Comparison of ENCODE assay signal across 16 cellular contexts in the genomic region with DNA sequence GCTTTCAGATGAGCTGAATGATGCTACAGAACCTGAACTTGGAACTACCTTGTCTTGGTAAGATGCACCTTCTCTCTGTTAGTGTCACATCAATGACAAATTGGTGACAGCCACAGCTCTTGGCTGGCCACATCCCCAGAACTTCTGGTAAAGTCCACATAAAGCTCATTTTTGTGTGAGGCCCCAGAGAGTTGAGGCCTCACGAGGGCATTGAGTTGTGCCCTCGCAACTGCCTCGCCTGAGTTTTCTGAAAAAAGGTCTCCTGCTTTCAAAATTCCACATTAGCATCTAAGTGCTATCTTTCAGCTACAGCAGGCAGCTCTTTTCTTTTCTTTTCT. TPM values are rescaled to one million over a fixed set of nuclear protein-coding genes. Genes with fewer than 3 reads are reported as not detected.
DNase-seq lines count a peak whose midpoint lies in the region; ATAC-seq, FAIRE-seq and TF ChIP-seq lines count a peak whose summit lies in the region.
"Had no signal": no experiment of that assay in that cellular context is flagged by ENCODE, and none has a peak within 500 bp of the region (broad histone marks: within the 10 kb centered on the region; RNA-seq: fewer than 3 reads in every experiment).

No MANE protein-coding gene starts in this region.

- TF ChIP-seq CTCF in GM23338 (conservative IDR thresholded peaks at IDR 0.05; ENCODE audit: low read depth in 2 of 2) (no peak), KMS-11 (conservative IDR thresholded peaks at IDR 0.05; ENCODE audit: low read depth, low read length) (no peak), HepG2 (CRISPR knock-in tag; IDR thresholded peaks at IDR 0.05) (no peak)

- TF ChIP-seq POLR2A in HepG2 (IDR thresholded peaks at IDR 0.05; ENCODE audit: insufficient read depth in 1 of 2, low read depth in 2 of 2, low read length in 2 of 2) = no peak

- BruUV-seq in HepG2 (replicated peaks; lab: Mats Ljungman, UMichigan) = no TSS peak

- WGBS in HepG2 (ENCODE audit: low lambda C conversion rate) = 39% methylated on average over 3 of the region's 3 CpGs

- no peaks in the 10 kb centered on the region for H3K9me3 ChIP-seq in HepG2 (ENCODE audit: low read length)
- H3K9me3 ChIP-seq: vagina had no signal

- CTCF ChIA-PET in HepG2 (lab: Yijun Ruan, JAX; ENCODE audit: low intra/inter-chr PET ratio, low total read pairs) = no interaction called here

- TF ChIP-seq RAD21 in HepG2 (CRISPR knock-in tag; IDR thresholded peaks at IDR 0.05) = no peak

- H3K4me3 Mint-ChIP-seq in activated T-cell treated with anti-CD3 and anti-CD28 coated beads, Interleukin-2, amount 50 U/mL, for 24 hours = no peak overlapping the region
- H3K4me3 Mint-ChIP-seq in GM23338 = no peak overlapping the region
- no peak overlapping the region for H3K4me3 Mint-ChIP-seq in stimulated activated memory B cell treated with anti-CD40 and anti-IgM and Interleukin-4, amounts not matched to agents 10 μg/mL and 1 μg/mL and 100 μg/mL, for 72 hours

- H3K9me3 Mint-ChIP-seq in activated T-cell treated with anti-CD3 and anti-CD28 coated beads, Interleukin-2, amount 50 U/mL, for 24 hours = peaks cover 8% of the 10 kb centered on the region
- peaks cover 14% of the 10 kb centered on the region for H3K9me3 Mint-ChIP-seq in GM23338
- H3K9me3 Mint-ChIP-seq in stimulated activated memory B cell treated with anti-CD40 and anti-IgM and Interleukin-4, amounts not matched to agents 10 μg/mL and 1 μg/mL and 100 μg/mL, for 72 hours = peaks cover 4% of the 10 kb centered on the region

- H3K27ac ChIP-seq in GM23338 (ENCODE audit: low read depth) = no peak overlapping the region
- H3K27ac ChIP-seq in KMS-11 = peak overlapping the region; percentile 99
- no peak overlapping the region for H3K27ac ChIP-seq in HepG2 (ENCODE audit: extremely low read length, insufficient read depth, low read length)
- H3K27ac ChIP-seq: vagina had no signal

- H3K36me3 ChIP-seq in GM23338 (ENCODE audit: insufficient read depth) (no peaks in the 10 kb centered on the region), KMS-11 (ENCODE audit: insufficient read depth) (no peaks in the 10 kb centered on the region), HepG2 (replicated peaks in 1 of 2; ENCODE audit: control insufficient read depth in 1 of 2, insufficient read depth in 2 of 2, low read length in 2 of 2) (no peaks in the 10 kb centered on the region)
- H3K36me3 ChIP-seq: vagina had no signal

- H3K27me3 ChIP-seq in GM23338 (ENCODE audit: insufficient read depth) (no peaks in the 10 kb centered on the region), KMS-11 (ENCODE audit: insufficient read depth, low read depth) (no peaks in the 10 kb centered on the region), HepG2 (ENCODE audit: control insufficient read depth in 1 of 2, insufficient read depth in 2 of 2, low read length in 2 of 2) (peaks cover 2 to 5% of the 10 kb centered on the region in 2 experiments; a peak in 1 of 5 replicates)
- H3K27me3 ChIP-seq: vagina had no signal

- no peak for TF ChIP-seq EP300 in HepG2 (IDR thresholded peaks at IDR 0.05; ENCODE audit: low read depth in 2 of 2, low read length in 2 of 2)
- no peak for TF ChIP-seq EP300 in HepG2 (CRISPR knock-in tag; IDR thresholded peaks at IDR 0.05; ENCODE audit: borderline replicate concordance)

- H4K20me1 ChIP-seq in GM23338 (replicated peaks; ENCODE audit: insufficient read depth) = no peaks in the 10 kb centered on the region
- H4K20me1 ChIP-seq in KMS-11 (ENCODE audit: insufficient read depth) = no peaks in the 10 kb centered on the region
- no peaks in the 10 kb centered on the region for H4K20me1 ChIP-seq in HepG2 (ENCODE audit: insufficient read depth, low read length)

- peaks cover 22% of the 10 kb centered on the region for H3K27me3 Mint-ChIP-seq in activated T-cell treated with anti-CD3 and anti-CD28 coated beads, Interleukin-2, amount 50 U/mL, for 24 hours
- H3K27me3 Mint-ChIP-seq in GM23338 (ENCODE audit: insufficient read depth, low read depth, poor library complexity) = peaks cover 2% of the 10 kb centered on the region
- peaks cover 32% of the 10 kb centered on the region for H3K27me3 Mint-ChIP-seq in stimulated activated memory B cell treated with anti-CD40 and anti-IgM and Interleukin-4, amounts not matched to agents 10 μg/mL and 1 μg/mL and 100 μg/mL, for 72 hours

- POLR2A ChIA-PET in HepG2 (lab: Yijun Ruan, JAX) = no interaction called here

- no peaks in the 10 kb centered on the region for H3F3A ChIP-seq in GM23338 (replicated peaks; ENCODE audit: low read depth)

- H3K4me1 ChIP-seq in GM23338 (ENCODE audit: insufficient read depth) = no peaks in the 10 kb centered on the region
- peaks cover 36% of the 10 kb centered on the region for H3K4me1 ChIP-seq in KMS-11 (ENCODE audit: low read depth, poor library complexity, severe bottlenecking)
- H3K4me1 ChIP-seq in HepG2 (ENCODE audit: insufficient read depth, low read length) = peaks cover 7% of the 10 kb centered on the region; the same call in 1 of the 2 replicates
- H3K4me1 ChIP-seq: vagina had no signal

- H3K4me3 ChIP-seq in GM23338 = no peak overlapping the region
- H3K4me3 ChIP-seq in KMS-11 (IDR thresholded peaks at IDR 0.05; ENCODE audit: insufficient read depth, low read depth, low read length) = no peak overlapping the region
- no peak overlapping the region for H3K4me3 ChIP-seq in HepG2 (replicated peaks in 1 of 3; ENCODE audit: insufficient read depth in 1 of 3, low read depth in 2 of 3, low read length in 3 of 3)
- H3K4me3 ChIP-seq: vagina had no signal

- H3K4me2 ChIP-seq in GM23338 (no peak overlapping the region), KMS-11 (peak overlapping the region; percentile 85), HepG2 (ENCODE audit: low read depth, low read length) (no peak overlapping the region)

- intact Hi-C loops in HepG2 (cut with micrococcal nuclease; ENCODE audit: unreplicated experiment) (no loop called here), cardiac septum (cut with DNase I) (no loop called here)

- H3K27ac Mint-ChIP-seq in activated T-cell treated with anti-CD3 and anti-CD28 coated beads, Interleukin-2, amount 50 U/mL, for 24 hours = peak overlapping the region; percentile 18
- H3K27ac Mint-ChIP-seq in GM23338 = no peak overlapping the region
- H3K27ac Mint-ChIP-seq in stimulated activated memory B cell treated with anti-CD40 and anti-IgM and Interleukin-4, amounts not matched to agents 10 μg/mL and 1 μg/mL and 100 μg/mL, for 72 hours = peak overlapping the region; percentile 62

- ATAC-seq in GM23338 (no peak), HepG2 (no peak), HG03039 (IDR thresholded peaks at IDR 0.05; ENCODE audit: unreplicated experiment) (no peak)
- peak; percentile 12 for ATAC-seq in stimulated activated memory B cell treated with anti-CD40 and anti-IgM and Interleukin-4, amounts not matched to agents 10 μg/mL and 1 μg/mL and 100 μg/mL, for 72 hours
- ATAC-seq: HCT116 had no signal

- FAIRE-seq in HepG2 (lab: Jason Lieb, UNC) = no peak
- FAIRE-seq: endothelial cell of umbilical vein had no signal

- no peaks in the 10 kb centered on the region for H3K9me2 ChIP-seq in GM23338 (ENCODE audit: insufficient read depth)

- no peak for DNase-seq in activated T-cell treated with anti-CD3 and anti-CD28 coated beads, Interleukin-2, amount 50 U/mL, for 24 hours
- DNase-seq in activated T-cell treated with anti-CD3 and anti-CD28 coated beads, Interleukin-2, amount 50 U/mL, for 48 hours = no peak
- DNase-seq in GM23338 (ENCODE audit: low spot score) (no peak), HepG2 (ENCODE audit: low spot score) (no peak), cardiac septum (ENCODE audit: low spot score) (no peak)
- DNase-seq: activated CD4-positive, alpha-beta T cell treated with anti-CD3 and anti-CD28 coated beads for 4 hours; central memory CD4-positive, alpha-beta T cell; glutamatergic neuron; NCI-H2107; stimulated activated CD4-positive, alpha-beta T cell treated with anti-CD3 and anti-CD28 coated beads, Interleukin-1b, Interleukin-23, amount 100 ng/mL, for 48 hours had no signal

- H3K9ac ChIP-seq in KMS-11 (peak overlapping the region; percentile 65; the same call in 1 of the 2 replicates), HepG2 (ENCODE audit: insufficient read depth, low read depth, low read length) (no peak overlapping the region)

- peaks cover 18% of the 10 kb centered on the region for H3K4me1 Mint-ChIP-seq in activated T-cell treated with anti-CD3 and anti-CD28 coated beads, Interleukin-2, amount 50 U/mL, for 24 hours (ENCODE audit: low read depth)
- 0 out of 3 replicates have a peak, but pooled peaks cover 2% of the 10 kb centered on the region for H3K4me1 Mint-ChIP-seq in GM23338
- peaks cover 8% of the 10 kb centered on the region for H3K4me1 Mint-ChIP-seq in stimulated activated memory B cell treated with anti-CD40 and anti-IgM and Interleukin-4, amounts not matched to agents 10 μg/mL and 1 μg/mL and 100 μg/mL, for 72 hours

- H2AFZ ChIP-seq in GM23338 = peak overlapping the region; percentile 19; the same call in 1 of the 2 replicates
- peak overlapping the region; percentile 34 for H2AFZ ChIP-seq in KMS-11 (ENCODE audit: low read depth)
- no peak overlapping the region for H2AFZ ChIP-seq in HepG2 (ENCODE audit: low read length)

- H3K36me3 Mint-ChIP-seq in activated T-cell treated with anti-CD3 and anti-CD28 coated beads, Interleukin-2, amount 50 U/mL, for 24 hours (ENCODE audit: low read depth) = no peaks in the 10 kb centered on the region
- H3K36me3 Mint-ChIP-seq in GM23338 (ENCODE audit: low read depth) = peaks cover 3% of the 10 kb centered on the region
- H3K36me3 Mint-ChIP-seq in stimulated activated memory B cell treated with anti-CD40 and anti-IgM and Interleukin-4, amounts not matched to agents 10 μg/mL and 1 μg/mL and 100 μg/mL, for 72 hours = no peaks in the 10 kb centered on the region

- in situ Hi-C loops in HepG2 (cut with HindIII; ENCODE audit: extremely low pct_ligation_motif_present, low pct_unique_long_range_greater_than_20kb) = no loop called here

- H3K79me2 ChIP-seq in GM23338 (replicated peaks; ENCODE audit: insufficient read depth) (no peaks in the 10 kb centered on the region), KMS-11 (ENCODE audit: insufficient read depth, low read depth) (no peaks in the 10 kb centered on the region), HepG2 (ENCODE audit: insufficient read depth, low read length) (no peaks in the 10 kb centered on the region)

RNA-seq across cellular contexts. Expression of a gene that starts 42.6 kb away (rescaled TPM):
- total RNA-seq in GM23338 (2014; rRNA removed; shearing (Covaris generic)) = 39.5 and 41.6 TPM in 2 replicates
- polyA plus RNA-seq in GM23338 (2016; fragmentation: Nextera tagmentation; extraction: Ambion mirVana) (110 and 119 TPM in 2 replicates), HepG2 (2011; rRNA removed) (19.5 and 20.7 TPM in 2 replicates)
- total RNA-seq in HepG2 (2016; rRNA removed; fragmentation: Illumina TruSeq; extraction: Trizol) (35.2 and 36.7 TPM in 2 replicates), cardiac septum (20.3 TPM)
- 24.1 and 31.0 TPM in 2 replicates for total RNA-seq in HepG2 (2016; cell fraction: cytosol; rRNA removed; fragmentation: Illumina TruSeq; extraction: Trizol; ENCODE audit: low read depth)
- total RNA-seq in HepG2 (2016; cell fraction: insoluble cytoplasmic fraction; rRNA removed; fragmentation: Illumina TruSeq; extraction: Trizol) = 34.7 and 38.6 TPM in 2 replicates
- total RNA-seq in HepG2 (2016; cell fraction: membrane; rRNA removed; fragmentation: Illumina TruSeq; extraction: Trizol) = 29.6 and 35.7 TPM in 2 replicates
- total RNA-seq in HepG2 (2016; cell fraction: nucleus; rRNA removed; fragmentation: Illumina TruSeq; extraction: Trizol) = 15.9 and 17.6 TPM in 2 replicates
- polyA plus RNA-seq in HepG2 (2011; cell fraction: cytosol; rRNA removed) = 14.4 and 14.5 TPM in 2 replicates
- 8.1 and 8.4 TPM in 2 replicates for polyA plus RNA-seq in HepG2 (2011; cell fraction: nucleus; rRNA removed)
- 15.7 and 17.3 TPM in 2 replicates for polyA plus RNA-seq in HepG2 (2012)
- 22.3 and 31.7 TPM in 2 replicates for polyA plus RNA-seq in HepG2 (2016; cell fraction: cytosol; fragmentation: Illumina TruSeq; extraction: Trizol; ENCODE audit: low read depth)
- polyA plus RNA-seq in HepG2 (2016; cell fraction: insoluble cytoplasmic fraction; fragmentation: Illumina TruSeq; extraction: Trizol; ENCODE audit: low read depth) = 37.6 and 39.8 TPM in 2 replicates
- polyA plus RNA-seq in HepG2 (2016; cell fraction: membrane; fragmentation: Illumina TruSeq; extraction: Trizol; ENCODE audit: low read depth) = 25.6 and 30.0 TPM in 2 replicates
- polyA plus RNA-seq in HepG2 (2016; cell fraction: nucleus; fragmentation: Illumina TruSeq; extraction: Trizol; ENCODE audit: insufficient read depth, low read depth) = 23.6 and 24.3 TPM in 2 replicates
- 5.5 and 12.7 TPM in 2 replicates for polyA minus RNA-seq in HepG2 (2011; rRNA and poly(A)+ RNA removed; ENCODE audit: low replicate concordance)
- polyA minus RNA-seq in HepG2 (2011; cell fraction: cytosol; rRNA and poly(A)+ RNA removed) = 5.7 and 9.1 TPM in 2 replicates
- 4.7 and 5.8 TPM in 2 replicates for polyA minus RNA-seq in HepG2 (2011; cell fraction: nucleus; rRNA and poly(A)+ RNA removed)

RNA-seq across cellular contexts. Expression of a gene that starts 42.7 kb away (rescaled TPM):
- 65.9 and 70.2 TPM in 2 replicates for total RNA-seq in GM23338 (2014; rRNA removed; shearing (Covaris generic))
- polyA plus RNA-seq in GM23338 (2016; fragmentation: Nextera tagmentation; extraction: Ambion mirVana) (179 TPM in 2 replicates), HepG2 (2011; rRNA removed) (3.5 and 7.2 TPM in 2 replicates)
- total RNA-seq in HepG2 (2016; rRNA removed; fragmentation: Illumina TruSeq; extraction: Trizol) (10.8 and 15.2 TPM in 2 replicates), cardiac septum (0.65 TPM)
- total RNA-seq in HepG2 (2016; cell fraction: cytosol; rRNA removed; fragmentation: Illumina TruSeq; extraction: Trizol; ENCODE audit: low read depth) = 32.3 and 33.6 TPM in 2 replicates
- total RNA-seq in HepG2 (2016; cell fraction: insoluble cytoplasmic fraction; rRNA removed; fragmentation: Illumina TruSeq; extraction: Trizol) = 10.7 and 15.4 TPM in 2 replicates
- total RNA-seq in HepG2 (2016; cell fraction: membrane; rRNA removed; fragmentation: Illumina TruSeq; extraction: Trizol) = 15.1 and 15.7 TPM in 2 replicates
- total RNA-seq in HepG2 (2016; cell fraction: nucleus; rRNA removed; fragmentation: Illumina TruSeq; extraction: Trizol) = 7.0 and 8.7 TPM in 2 replicates
- polyA plus RNA-seq in HepG2 (2011; cell fraction: cytosol; rRNA removed) = 3.3 and 3.7 TPM in 2 replicates
- polyA plus RNA-seq in HepG2 (2011; cell fraction: nucleus; rRNA removed) = 2.4 and 2.6 TPM in 2 replicates
- polyA plus RNA-seq in HepG2 (2012) = 2.8 and 6.8 TPM in 2 replicates
- polyA plus RNA-seq in HepG2 (2016; cell fraction: cytosol; fragmentation: Illumina TruSeq; extraction: Trizol; ENCODE audit: low read depth) = 5.2 and 8.0 TPM in 2 replicates
- 28.3 and 32.2 TPM in 2 replicates for polyA plus RNA-seq in HepG2 (2016; cell fraction: insoluble cytoplasmic fraction; fragmentation: Illumina TruSeq; extraction: Trizol; ENCODE audit: low read depth)
- polyA plus RNA-seq in HepG2 (2016; cell fraction: membrane; fragmentation: Illumina TruSeq; extraction: Trizol; ENCODE audit: low read depth) = 11.8 and 12.9 TPM in 2 replicates
- polyA plus RNA-seq in HepG2 (2016; cell fraction: nucleus; fragmentation: Illumina TruSeq; extraction: Trizol; ENCODE audit: insufficient read depth, low read depth) = 20.6 and 22.8 TPM in 2 replicates
- polyA minus RNA-seq in HepG2 (2011; rRNA and poly(A)+ RNA removed; ENCODE audit: low replicate concordance) = 3.8 and 12.1 TPM in 2 replicates
- polyA minus RNA-seq in HepG2 (2011; cell fraction: cytosol; rRNA and poly(A)+ RNA removed) = 5.1 and 6.2 TPM in 2 replicates
- 6.5 and 6.8 TPM in 2 replicates for polyA minus RNA-seq in HepG2 (2011; cell fraction: nucleus; rRNA and poly(A)+ RNA removed)
